25 cellular contexts compared by ENCODE assay signal in genomic region chr12:131280426-131280825, GRCh38.
DNase-seq lines count a peak whose midpoint lies in the region; ATAC-seq and TF ChIP-seq lines count a peak whose summit lies in the region.
"Had no signal": no experiment of that assay in that cellular context is flagged by ENCODE, and none has a peak within 500 bp of the region (broad histone marks: within the 10 kb centered on the region; RNA-seq: fewer than 3 reads in every experiment).

No MANE protein-coding gene starts in this region.

- H3K4me3 ChIP-seq in mucosa of descending colon (no peak overlapping the region), spleen (no peak overlapping the region)
- H3K4me3 ChIP-seq: PC-9 had no signal

- DNase-seq in activated CD4-positive, CD25-positive, alpha-beta regulatory T cell treated with anti-CD3 and anti-CD28 coated beads, Interleukin-2, amount 50 U/mL, for 72 hours, result peak; percentile 9
- DNase-seq in CD14-positive monocyte (ENCODE audit: low spot score), result peak; percentile 22
- DNase-seq in mucosa of descending colon, result peak in 2 of 3 donors; percentile 3 to 19
- peak; percentile 60 for DNase-seq in spleen
- no peak for DNase-seq in T-cell
- DNase-seq in GM20000 (ENCODE audit: low spot score), result no peak
- no peak for DNase-seq in NCI-H146 (lab: John Stamatoyannopoulos, UW)
- DNase-seq: AML-193, C1 segment of cervical spinal cord, Calu3, DMS153, GOT3, HCEC 1CT, IMR-90, NCI-H1092 treated with DMSO at 0.1 percent for 48 hours, NCI-H1436 treated with DMSO at 0.1 percent for 48 hours, NCI-H2029, NCI-H2227 treated with DMSO at 0.1 percent for 48 hours, NCI-H510A had no signal

- no peak for ATAC-seq in activated CD4-positive, CD25-positive, alpha-beta regulatory T cell treated with anti-CD3 and anti-CD28 coated beads, Interleukin-2, amount 50 U/mL, for 24 hours
- ATAC-seq in mucosa of descending colon, result no peak
- no peak for ATAC-seq in T-cell (replicated peaks in 1 of 4)

- POLR2A ChIA-PET in T-cell (lab: Charles Lee), result no interaction called here

- H3K27ac ChIP-seq in spleen, result no peak overlapping the region
- H3K27ac ChIP-seq: 22Rv1, KMS-11, PC-9, RWPE1 had no signal

- WGBS in spleen, 5 donors, result 67 to 83% (median 83%) methylated on average over 7 to 9 of the region's 9 CpGs

- H3K27ac Mint-ChIP-seq in CD14-positive monocyte (peak overlapping the region in 1 of 7 donors; percentile 27), T-cell (no peak overlapping the region)

- no peaks in the 10 kb centered on the region for H3K9me3 ChIP-seq in mucosa of descending colon
- no peaks in the 10 kb centered on the region for H3K9me3 ChIP-seq in spleen

- TF ChIP-seq POLR2A in spleen (IDR thresholded peaks at IDR 0.05), result no peak

- H3K4me1 ChIP-seq in mucosa of descending colon (ENCODE audit: low read depth), result no peaks in the 10 kb centered on the region
- no peaks in the 10 kb centered on the region for H3K4me1 ChIP-seq in spleen

- H3K27me3 Mint-ChIP-seq in CD14-positive monocyte (ENCODE audit: low read depth in 3 of 3) (peaks cover 0 to 3% (median 3%) of the 10 kb centered on the region in 3 donors), T-cell (no peaks in the 10 kb centered on the region)

- CTCF ChIA-PET in T-cell (lab: Charles Lee), result no interaction called here

- peaks cover 0 to 3% (median 0%) of the 10 kb centered on the region in 7 donors for H3K9me3 Mint-ChIP-seq in CD14-positive monocyte
- no peaks in the 10 kb centered on the region for H3K9me3 Mint-ChIP-seq in T-cell

- peaks cover 0 to 3% (median 0%) of the 10 kb centered on the region in 7 donors for H3K27me3 ChIP-seq in spleen (replicated peaks in 1 of 7)

- H3K4me1 Mint-ChIP-seq in CD14-positive monocyte (no peaks in the 10 kb centered on the region), T-cell (no peaks in the 10 kb centered on the region)
- H3K4me1 Mint-ChIP-seq: CD8-positive, alpha-beta memory T cell had no signal

- H3K36me3 Mint-ChIP-seq in CD14-positive monocyte (no peaks in the 10 kb centered on the region), T-cell (no peaks in the 10 kb centered on the region)
- H3K36me3 Mint-ChIP-seq: CD8-positive, alpha-beta memory T cell had no signal

- H3K36me3 ChIP-seq in mucosa of descending colon (ENCODE audit: low read depth) (no peaks in the 10 kb centered on the region), spleen (no peaks in the 10 kb centered on the region)

- TF ChIP-seq CTCF in CD14-positive monocyte (IDR thresholded peaks at IDR 0.05) (no peak), mucosa of descending colon (IDR thresholded peaks at IDR 0.05) (no peak), spleen (IDR thresholded peaks at IDR 0.05 in 8 of 11, conservative IDR thresholded peaks at IDR 0.05 in 3 of 11) (no peak), GM20000 (IDR thresholded peaks at IDR 0.05; ENCODE audit: extremely low read depth, missing control alignments) (no peak)

- intact Hi-C loops in CD14-positive monocyte (cut with micrococcal nuclease) (no loop called here), mucosa of descending colon (cut with DNase I, micrococcal nuclease) (no loop called here), spleen (cut with DNase I; ENCODE audit: low total_unique reads) (no loop called here)

- H3K4me3 Mint-ChIP-seq in CD14-positive monocyte (no peak overlapping the region), T-cell (no peak overlapping the region)
- H3K4me3 Mint-ChIP-seq: CD8-positive, alpha-beta memory T cell had no signal

Comparison
In these comparisons a context has a peak if more than half of its experiments do, and no peak if none do; other contexts are left out.
1. DNase-seq: peak in activated CD4-positive, CD25-positive, alpha-beta regulatory T cell treated with anti-CD3 and anti-CD28 coated beads, Interleukin-2, amount 50 U/mL, for 72 hours (single experiment), CD14-positive monocyte (single experiment), mucosa of descending colon (2 of 3) and spleen (single experiment); none in T-cell (0 of 34), GM20000 (single experiment) and NCI-H146 (single experiment).